In genomic region chr4:26827798-26828197, GRCh38 we compare ENCODE assay signal across 21 cellular contexts.
"Had no signal": no experiment of that assay in that cellular context is flagged by ENCODE, and none has a peak within 500 bp of the region (broad histone marks: within the 10 kb centered on the region; RNA-seq: fewer than 3 reads in every experiment).

No MANE protein-coding gene starts in this region.

- DNase-seq: colonic mucosa; dermis blood vessel endothelial cell; effector CD4-positive, alpha-beta T cell; foreskin melanocyte; head of caudate nucleus; hippocampal formation; left colon; mammary epithelial cell; nephron progenitor cell; posterior cingulate gyrus; stimulated activated CD4-positive, alpha-beta T cell treated with anti-CD3 and anti-CD28 coated beads, Interleukin-4, amount 100 ng/mL, for 1 hour; stimulated activated CD8-positive, alpha-beta memory T cell treated with anti-CD3 and anti-CD28 coated beads, Interleukin-4, amount 100 ng/mL, for 48 hours; stimulated activated naive CD8-positive, alpha-beta T cell treated with anti-CD3 and anti-CD28 coated beads, Interleukin-15, Interleukin-2, amounts not matched to agents 100 U/mL and 50 U/mL, for 24 hours; thyroid gland had no signal

- FAIRE-seq: urothelium cell line had no signal

- H3K4me1 Mint-ChIP-seq: mesothelial cell of epicardium had no signal

- H3K4me3 Mint-ChIP-seq: mesothelial cell of epicardium; nephron progenitor cell; stimulated activated effector memory CD8-positive, alpha-beta T cell treated with anti-CD3 and anti-CD28 coated beads, Interleukin-12 subunit alpha, Interleukin-12 subunit beta, amount 100 ng/mL, for 72 hours; type B pancreatic cell had no signal

- H3K27ac Mint-ChIP-seq: mesothelial cell of epicardium; nephron progenitor cell; stimulated activated effector memory CD8-positive, alpha-beta T cell treated with anti-CD3 and anti-CD28 coated beads, Interleukin-12 subunit alpha, Interleukin-12 subunit beta, amount 100 ng/mL, for 72 hours; type B pancreatic cell had no signal

- H3K27me3 Mint-ChIP-seq: type B pancreatic cell had no signal

- H3K4me1 ChIP-seq: colonic mucosa, thyroid gland had no signal

- H3K36me3 ChIP-seq: colonic mucosa, neutrophil, right atrium auricular region, suprapubic skin, thyroid gland had no signal

- ATAC-seq: left colon; stimulated activated effector memory CD8-positive, alpha-beta T cell treated with anti-CD3 and anti-CD28 coated beads, Interleukin-12 subunit alpha, Interleukin-12 subunit beta, amount 100 ng/mL, for 72 hours; stimulated activated naive CD8-positive, alpha-beta T cell treated with anti-CD3 and anti-CD28 coated beads, Interleukin-15, Interleukin-2, amounts not matched to agents 100 U/mL and 50 U/mL, for 24 hours had no signal

- H3K9me3 Mint-ChIP-seq: type B pancreatic cell had no signal

- H3K36me3 Mint-ChIP-seq: stimulated activated effector memory CD8-positive, alpha-beta T cell treated with anti-CD3 and anti-CD28 coated beads, Interleukin-12 subunit alpha, Interleukin-12 subunit beta, amount 100 ng/mL, for 72 hours; type B pancreatic cell had no signal

- H3K4me3 ChIP-seq: colonic mucosa, right atrium auricular region, suprapubic skin, thyroid gland had no signal

- H3K27ac ChIP-seq: colonic mucosa, neutrophil, right atrium auricular region, suprapubic skin, thyroid gland had no signal

- H3K9me3 ChIP-seq: colonic mucosa, neutrophil, right atrium auricular region, suprapubic skin, thyroid gland had no signal

- H3K27me3 ChIP-seq: colonic mucosa, neutrophil, right atrium auricular region, suprapubic skin, thyroid gland had no signal
